25 cellular contexts compared by ENCODE assay signal in genomic region chr1:230383425-230383824, GRCh38. TPM values are rescaled to one million over a fixed set of nuclear protein-coding genes. Genes with fewer than 3 reads are reported as not detected.
"Had no signal": no experiment of that assay in that cellular context is flagged by ENCODE, and none has a peak within 500 bp of the region (broad histone marks: within the 10 kb centered on the region; RNA-seq: fewer than 3 reads in every experiment).

No MANE protein-coding gene starts in this region.

- DNase-seq: dermis blood vessel endothelial cell; dorsolateral prefrontal cortex; effector CD4-positive, alpha-beta T cell; effector memory CD4-positive, alpha-beta T cell; foreskin keratinocyte; head of caudate nucleus; heart right ventricle; hippocampal formation; left cardiac atrium; left lung; left ventricle myocardium superior; lower lobe of right lung; mesendoderm; midbrain; naive thymus-derived CD4-positive, alpha-beta T cell had no signal

- H3K4me3 ChIP-seq: coronary artery, dorsolateral prefrontal cortex, esophagus muscularis mucosa, gastroesophageal sphincter, heart right ventricle, left lung, lower lobe of right lung had no signal

- ATAC-seq: foreskin keratinocyte; gastroesophageal sphincter; heart right ventricle; left cardiac atrium; left lung; left ventricle myocardium superior; lower lobe of right lung; naive thymus-derived CD4-positive, alpha-beta T cell had no signal

- H3K27me3 ChIP-seq: dorsolateral prefrontal cortex, foreskin keratinocyte, gastroesophageal sphincter, heart right ventricle, left lung had no signal

- H3K4me1 ChIP-seq: foreskin keratinocyte, gastroesophageal sphincter had no signal

- H3K27ac Mint-ChIP-seq: memory B cell; naive thymus-derived CD4-positive, alpha-beta T cell had no signal

- H3K4me1 Mint-ChIP-seq: memory B cell; naive thymus-derived CD4-positive, alpha-beta T cell had no signal

- FAIRE-seq: colon, endothelial cell of umbilical vein, frontal cortex, islet of Langerhans, keratinocyte had no signal

- H3K36me3 ChIP-seq: esophagus muscularis mucosa, gastroesophageal sphincter, heart right ventricle, left lung, lower lobe of right lung had no signal

- H3K27ac ChIP-seq: coronary artery, esophagus muscularis mucosa, foreskin keratinocyte, gastroesophageal sphincter, heart right ventricle, left lung, lower lobe of right lung had no signal

- H3K4me3 Mint-ChIP-seq: memory B cell; naive thymus-derived CD4-positive, alpha-beta T cell had no signal

RNA-seq across cellular contexts. Expression of gene PGBD5, which starts 42.7 kb away (rescaled TPM):
- total RNA-seq: endothelial cell of umbilical vein, fibroblast of villous mesenchyme had no signal
- polyA plus RNA-seq: naive thymus-derived CD4-positive, alpha-beta T cell had no signal
